Comparison of ENCODE assay signal across 9 cellular contexts in genomic region chr17:50835563-50836231, GRCh38. TPM values are rescaled to one million over a fixed set of nuclear protein-coding genes. Genes with fewer than 3 reads are reported as not detected.
DNase-seq lines count a peak whose midpoint lies in the region; ATAC-seq, FAIRE-seq and TF ChIP-seq lines count a peak whose summit lies in the region.
"Had no signal": no experiment of that assay in that cellular context is flagged by ENCODE, and none has a peak within 500 bp of the region (broad histone marks: within the 10 kb centered on the region; RNA-seq: fewer than 3 reads in every experiment).

WFIKKN2 (plus strand) TSS chr17:50835586; CDS start chr17:50835938, 352 bp downstream.

- POLR2A ChIA-PET in Panc1 (lab: Charles Lee) = no interaction called here

- H3K9me3 ChIP-seq in Panc1 (ENCODE audit: control insufficient read depth, insufficient read depth, low read depth, low read length) (no peaks in the 10 kb centered on the region), left ventricle myocardium inferior (replicated peaks) (no peaks in the 10 kb centered on the region)

- H3K27ac ChIP-seq in Panc1 (ENCODE audit: low read length) = no peak within 1 kb of the TSS
- H3K27ac ChIP-seq in left ventricle myocardium inferior (replicated peaks) = no peak within 1 kb of the TSS
- H3K27ac ChIP-seq in rectal smooth muscle tissue (ENCODE audit: low read depth, low read length) = no peak within 1 kb of the TSS

- DNase-seq in D341Med (ENCODE audit: low spot score) = peak; percentile 63
- DNase-seq in Panc1 (ENCODE audit: low read depth, low spot score) = no peak
- no peak for DNase-seq in left ventricle myocardium inferior
- DNase-seq in SKM-1 treated with dmso at 0.1 percent for 144 hours (lab: John Stamatoyannopoulos, UW; ENCODE audit: unreplicated experiment) = no peak
- no peak for DNase-seq in DMS79 treated with DMSO at 0.1 percent for 48 hours (lab: John Stamatoyannopoulos, UW)
- no peak for DNase-seq in urothelium cell line (ENCODE audit: low spot score)
- DNase-seq: effector memory CD8-positive, alpha-beta T cell had no signal

- in situ Hi-C loops in Panc1 (cut with HindIII; ENCODE audit: low pct_unique_long_range_greater_than_20kb, low sequenced_read_pairs) = no loop called here

- CTCF ChIA-PET in Panc1 (lab: Charles Lee) = interaction anchor here (0.6 to 1.4 kb wide), 3 partner anchors 19 to 57 kb away, joined by 3 to 5 read pairs (median 3); no protein-coding TSS in a partner anchor

- intact Hi-C loops in Panc1 (cut with micrococcal nuclease; ENCODE audit: unreplicated experiment) = no loop called here
- intact Hi-C loops in left ventricle myocardium inferior (cut with micrococcal nuclease) = no loop called here

- no peaks in the 10 kb centered on the region for H3K27me3 ChIP-seq in Panc1 (ENCODE audit: control insufficient read depth, insufficient read depth, low read length)
- peaks cover 24% of the 10 kb centered on the region for H3K27me3 ChIP-seq in left ventricle myocardium inferior (ENCODE audit: low read depth)
- no peaks in the 10 kb centered on the region for H3K27me3 ChIP-seq in rectal smooth muscle tissue (ENCODE audit: control insufficient read depth, insufficient read depth, low read length)

- H3K4me1 ChIP-seq in Panc1 (ENCODE audit: control insufficient read depth, insufficient read depth, low read length) (no peaks in the 10 kb centered on the region), left ventricle myocardium inferior (peaks cover 23% of the 10 kb centered on the region), rectal smooth muscle tissue (ENCODE audit: control insufficient read depth, insufficient read depth, low read length) (peaks cover 4% of the 10 kb centered on the region)

- H3K36me3 ChIP-seq in Panc1 (ENCODE audit: control insufficient read depth, insufficient read depth, low read length) (no peaks in the 10 kb centered on the region), left ventricle myocardium inferior (no peaks in the 10 kb centered on the region), rectal smooth muscle tissue (ENCODE audit: control insufficient read depth, insufficient read depth, low read length) (no peaks in the 10 kb centered on the region)

- TF ChIP-seq CTCF in Panc1 (IDR thresholded peaks at IDR 0.05) (no peak), left ventricle myocardium inferior (IDR thresholded peaks at IDR 0.05; ENCODE audit: borderline replicate concordance) (no peak)

- BruUV-seq in Panc1 (replicated peaks; lab: Mats Ljungman, UMichigan) = no TSS peak

- no peak within 1 kb of the TSS for H3K4me3 ChIP-seq in Panc1 (ENCODE audit: low read depth in 2 of 2, low read length in 2 of 2)
- H3K4me3 ChIP-seq in left ventricle myocardium inferior = peak within 1 kb of the TSS; percentile 55
- H3K4me3 ChIP-seq in rectal smooth muscle tissue (ENCODE audit: low read length) = peak within 1 kb of the TSS; percentile 32

- no peak for FAIRE-seq in urothelium cell line (lab: Jason Lieb, UNC)

- H3K9ac ChIP-seq in rectal smooth muscle tissue (ENCODE audit: low read length) = no peak within 1 kb of the TSS

- ATAC-seq in Panc1 (0 out of 2 replicates have a peak, but pooled peaks have one; percentile 38), GM21447 (IDR thresholded peaks at IDR 0.05; ENCODE audit: unreplicated experiment) (no peak)
- ATAC-seq: effector memory CD8-positive, alpha-beta T cell had no signal

RNA-seq across cellular contexts. Expression of gene WFIKKN2, which starts in this region (rescaled TPM):
- total RNA-seq in Panc1 (2021; ENCODE audit: unreplicated experiment) = 0.05 TPM
- not detected for polyA plus RNA-seq in Panc1 (2012; ENCODE audit: insufficient read length)
- 0.25 TPM for total RNA-seq in left ventricle myocardium inferior

Comparison
In these comparisons a context has a peak if more than half of its experiments do, and no peak if none do; other contexts are left out.
1. Peak in ATAC-seq in Panc1; RNA of the gene not detected or under 1 TPM.
2. H3K4me3 ChIP-seq: peak in left ventricle myocardium inferior (single experiment) and rectal smooth muscle tissue (single experiment); none in Panc1 (0 of 2).